In the genomic region with DNA sequence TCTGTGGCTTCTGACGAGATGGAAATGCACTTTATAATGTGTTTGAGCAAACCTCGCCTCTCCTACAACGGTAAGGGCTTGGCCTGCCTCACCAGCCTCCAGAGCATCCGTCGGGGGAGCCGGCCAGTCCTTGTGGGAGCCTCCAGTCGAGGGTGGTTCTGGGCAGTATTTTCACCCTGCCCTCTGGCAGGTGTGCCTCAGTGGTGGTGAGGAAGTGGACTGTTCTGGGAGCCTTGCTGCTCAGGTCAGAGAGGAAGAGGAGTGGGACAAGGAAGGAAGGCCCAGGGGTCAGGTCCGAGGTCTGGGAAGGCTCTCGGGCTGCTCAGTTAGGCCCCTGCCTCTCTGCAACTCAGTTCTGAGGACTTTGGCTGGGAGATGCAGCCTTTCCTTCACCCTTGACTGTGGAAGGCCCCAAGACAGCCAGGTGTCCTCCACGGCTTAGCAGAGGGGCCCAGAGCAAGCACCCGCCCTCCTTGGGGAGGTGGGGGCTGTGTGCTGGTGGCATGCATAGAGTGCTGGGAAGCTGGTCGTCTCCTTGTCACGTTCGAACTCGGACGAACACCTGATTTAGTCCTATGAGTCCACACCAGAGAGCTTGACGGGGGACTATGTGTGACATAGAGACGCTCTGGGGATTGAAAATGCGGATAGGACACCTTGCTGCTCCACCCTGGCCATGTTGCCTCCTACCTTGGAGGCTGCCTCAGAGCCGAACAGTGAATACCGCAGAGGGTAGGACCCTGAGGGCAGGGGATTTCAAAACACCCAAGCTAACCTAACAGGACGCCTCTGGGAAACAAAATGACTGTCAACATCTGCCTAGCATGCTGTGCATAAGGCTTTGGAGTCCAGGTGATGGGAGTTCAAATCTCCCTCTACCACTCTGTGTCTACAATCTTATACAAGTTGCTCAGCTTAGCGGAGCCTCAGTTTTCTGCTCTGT, we compare ENCODE assay signal across 18 cellular contexts.
"Had no signal": no experiment of that assay in that cellular context is flagged by ENCODE, and none has a peak within 500 bp of the region (broad histone marks: within the 10 kb centered on the region; RNA-seq: fewer than 3 reads in every experiment).

No MANE protein-coding gene starts in this region.

- H3K4me3 Mint-ChIP-seq: naive thymus-derived CD4-positive, alpha-beta T cell; stimulated activated effector memory CD8-positive, alpha-beta T cell treated with anti-CD3 and anti-CD28 coated beads, Interleukin-12 subunit alpha, Interleukin-12 subunit beta, amount 100 ng/mL, for 72 hours; T-helper 2 cell treated with Interferon-gamma antibody and Interleukin-4, amounts not matched to agents 5 μg/mL and 100 μg/mL, for 36 hours had no signal

- DNase-seq: activated CD4-positive, alpha-beta T cell treated with anti-CD3 and anti-CD28 coated beads, Interleukin-2, amount 50 U/mL, for 1 hour; activated CD8-positive, alpha-beta memory T cell treated with anti-CD3 and anti-CD28 coated beads for 24 hours; amygdala; caudate nucleus; cortex of kidney; effector CD4-positive, alpha-beta T cell; foreskin melanocyte; lower lobe of right lung; naive thymus-derived CD4-positive, alpha-beta T cell; tibial artery had no signal

- H3K27me3 ChIP-seq: body of pancreas, heart left ventricle, neutrophil, tibial artery, vagina had no signal

- H3K27ac ChIP-seq: lower lobe of right lung, neutrophil, parathyroid adenoma, tibial artery, vagina had no signal

- H3K9me3 ChIP-seq: body of pancreas, heart left ventricle, lower lobe of right lung, neutrophil, tibial artery, vagina had no signal

- H3K36me3 Mint-ChIP-seq: activated naive CD4-positive, alpha-beta T cell treated with anti-CD3 and anti-CD28 coated beads, Interleukin-2, amount 50 U/mL, for 72 hours; naive thymus-derived CD4-positive, alpha-beta T cell had no signal

- H3K27ac Mint-ChIP-seq: stimulated activated effector memory CD8-positive, alpha-beta T cell treated with anti-CD3 and anti-CD28 coated beads, Interleukin-12 subunit alpha, Interleukin-12 subunit beta, amount 100 ng/mL, for 72 hours; T-helper 2 cell treated with Interferon-gamma antibody and Interleukin-4, amounts not matched to agents 5 μg/mL and 100 μg/mL, for 36 hours had no signal

- H3K9ac ChIP-seq: parathyroid adenoma had no signal

- H3K4me3 ChIP-seq: body of pancreas, heart left ventricle, lower lobe of right lung, tibial artery, vagina had no signal

- H3K27me3 Mint-ChIP-seq: naive thymus-derived CD4-positive, alpha-beta T cell had no signal

- ATAC-seq: activated naive CD4-positive, alpha-beta T cell treated with anti-CD3 and anti-CD28 coated beads, Interleukin-2, amount 50 U/mL, for 72 hours; body of pancreas; lower lobe of right lung; naive thymus-derived CD4-positive, alpha-beta T cell; stimulated activated effector memory CD8-positive, alpha-beta T cell treated with anti-CD3 and anti-CD28 coated beads, Interleukin-12 subunit alpha, Interleukin-12 subunit beta, amount 100 ng/mL, for 72 hours had no signal

- H3K9me3 Mint-ChIP-seq: activated naive CD4-positive, alpha-beta T cell treated with anti-CD3 and anti-CD28 coated beads, Interleukin-2, amount 50 U/mL, for 72 hours; naive thymus-derived CD4-positive, alpha-beta T cell; stimulated activated effector memory CD8-positive, alpha-beta T cell treated with anti-CD3 and anti-CD28 coated beads, Interleukin-12 subunit alpha, Interleukin-12 subunit beta, amount 100 ng/mL, for 72 hours; T-helper 2 cell treated with Interferon-gamma antibody and Interleukin-4, amounts not matched to agents 5 μg/mL and 100 μg/mL, for 36 hours had no signal
